8 cellular contexts compared by ENCODE assay signal in the genomic region with DNA sequence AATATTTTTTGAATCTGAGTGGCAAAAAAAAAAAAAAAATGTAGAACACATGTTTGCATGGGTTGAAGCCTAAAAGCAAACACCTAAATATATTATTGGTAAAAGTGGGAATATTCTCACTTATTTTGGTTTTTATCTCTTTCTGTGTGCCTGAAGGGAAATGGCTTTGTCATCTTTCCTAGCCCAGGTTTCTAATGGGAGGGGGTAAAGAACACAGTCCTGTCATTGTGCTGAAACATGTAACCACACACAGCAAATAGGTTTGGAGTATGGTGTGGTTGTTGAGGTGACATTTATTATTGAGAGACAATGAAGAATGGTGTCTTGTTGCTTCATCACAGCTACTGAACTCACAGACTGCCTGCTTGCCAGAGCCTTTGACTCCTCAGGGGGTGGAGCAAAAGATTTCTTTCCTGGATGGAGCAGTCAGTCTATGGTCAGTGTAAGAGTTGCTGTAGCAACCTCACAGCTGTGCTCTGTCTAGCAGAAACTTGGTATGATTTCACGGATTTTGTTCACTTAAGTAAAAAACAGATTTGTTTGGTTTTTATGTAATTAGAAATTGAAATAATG.
A peak's percentile ranks its signal among the peaks of the same experiment; 100 is the strongest.
DNase-seq lines count a peak whose midpoint lies in the region; FAIRE-seq and TF ChIP-seq lines count a peak whose summit lies in the region.

No MANE protein-coding gene starts in this region.

- no peak overlapping the region for H3K23ac ChIP-seq in H1 (ENCODE audit: insufficient read length)

- no peak overlapping the region for H2BK15ac ChIP-seq in H1 (ENCODE audit: low read length)

- H2AK5ac ChIP-seq in H1 (ENCODE audit: low read depth, low read length) = no peak overlapping the region

- H3K36me3 ChIP-seq in H1 (ENCODE audit: control insufficient read depth in 2 of 4, insufficient read depth in 4 of 4, low read length in 3 of 4) (no peaks in the 10 kb centered on the region), HAP-1 (replicated peaks) (no peaks in the 10 kb centered on the region)

- H3K23me2 ChIP-seq in H1 (ENCODE audit: low read depth, low read length) = no peaks in the 10 kb centered on the region

- in situ Hi-C loops in HAP-1 (cut with MboI; ENCODE audit: low sequenced_read_pairs) = no loop called here

- H2BK12ac ChIP-seq in H1 (ENCODE audit: low read depth, low read length) = no peak overlapping the region

- no peak overlapping the region for H4K8ac ChIP-seq in H1 (ENCODE audit: extremely low read depth, insufficient read depth, low read length)

- no peak overlapping the region for H3K27ac Mint-ChIP-seq in activated T-helper 1 cell treated with anti-CD3 and anti-CD28 coated beads, Interleukin-12 subunit alpha, Interleukin-12 subunit beta, Interleukin-2, Interleukin-4 antibody, amounts not matched to agents 30 ng/mL and 10 ng/mL and 1 ng/mL, durations not matched to agents 14 hours and 24 hours and 36 hours

- H4K91ac ChIP-seq in H1 (replicated peaks; ENCODE audit: insufficient read length, low read length) = no peak overlapping the region

- H3K27me3 ChIP-seq in H1 (replicated peaks in 1 of 4; ENCODE audit: control insufficient read depth in 3 of 4, extremely low read depth in 1 of 4, insufficient read depth in 3 of 4, low read length in 3 of 4) = no peaks in the 10 kb centered on the region
- no peaks in the 10 kb centered on the region for H3K27me3 ChIP-seq in HAP-1 (ENCODE audit: low read depth)

- no peak overlapping the region for H4K5ac ChIP-seq in H1 (ENCODE audit: insufficient read length, low read depth, low read length)

- TF ChIP-seq POLR2A in H1 (IDR thresholded peaks at IDR 0.05; ENCODE audit: control extremely low read depth in 1 of 2, low read depth in 2 of 2, low read length in 2 of 2) = no peak

- intact Hi-C loops in activated T-helper 1 cell treated with anti-CD3 and anti-CD28 coated beads, Interleukin-12 subunit alpha, Interleukin-12 subunit beta, Interleukin-2, Interleukin-4 antibody, amounts not matched to agents 30 ng/mL and 10 ng/mL and 1 ng/mL, durations not matched to agents 14 hours and 24 hours and 36 hours (cut with micrococcal nuclease) = no loop called here

- H3K9me3 Mint-ChIP-seq in activated T-helper 1 cell treated with anti-CD3 and anti-CD28 coated beads, Interleukin-12 subunit alpha, Interleukin-12 subunit beta, Interleukin-2, Interleukin-4 antibody, amounts not matched to agents 30 ng/mL and 10 ng/mL and 1 ng/mL, durations not matched to agents 14 hours and 24 hours and 36 hours = no peaks in the 10 kb centered on the region

- H3K14ac ChIP-seq in H1 (ENCODE audit: insufficient read length) = no peak overlapping the region

- peaks cover 2% of the 10 kb centered on the region for H3K36me3 Mint-ChIP-seq in activated T-helper 1 cell treated with anti-CD3 and anti-CD28 coated beads, Interleukin-12 subunit alpha, Interleukin-12 subunit beta, Interleukin-2, Interleukin-4 antibody, amounts not matched to agents 30 ng/mL and 10 ng/mL and 1 ng/mL, durations not matched to agents 14 hours and 24 hours and 36 hours (ENCODE audit: low read depth)

- no peak overlapping the region for H2BK20ac ChIP-seq in H1 (ENCODE audit: low read length)

- CTCF ChIA-PET in H1 (lab: Charles Lee; ENCODE audit: partially characterized antibody) = interaction anchor here (0.7 to 4.2 kb wide), 3 partner anchors 22 to 218 kb away, joined by 3 to 12 read pairs (median 4); no protein-coding TSS in a partner anchor

- H2AFZ ChIP-seq in H1 (ENCODE audit: low read length) = no peak overlapping the region

- DNase-seq in DMS153 treated with DMSO at 0.1 percent for 48 hours (lab: John Stamatoyannopoulos, UW; ENCODE audit: unreplicated experiment) = peak; percentile 42
- DNase-seq in NCI-H2029 (lab: John Stamatoyannopoulos, UW) = peak; percentile 92
- DNase-seq in H1 (ENCODE audit: low read depth in 1 of 2, low spot score in 2 of 2) = no peak
- peak; percentile 33 for DNase-seq in medulla oblongata (ENCODE audit: extremely low spot score)
- no peak for DNase-seq in COR-L47 (lab: John Stamatoyannopoulos, UW)
- DNase-seq in HAP-1 (ENCODE audit: low spot score in 2 of 2) = no peak
- DNase-seq in activated T-helper 1 cell treated with anti-CD3 and anti-CD28 coated beads, Interleukin-12 subunit alpha, Interleukin-12 subunit beta, Interleukin-2, Interleukin-4 antibody, amounts not matched to agents 30 ng/mL and 10 ng/mL and 1 ng/mL, durations not matched to agents 14 hours and 24 hours and 36 hours (ENCODE audit: low spot score) = no peak
- DNase-seq in activated CD4-positive, CD25-positive, alpha-beta regulatory T cell treated with anti-CD3 and anti-CD28 coated beads, Interleukin-2, amount 50 U/mL, for 72 hours = no peak

- H3K27me3 Mint-ChIP-seq in activated T-helper 1 cell treated with anti-CD3 and anti-CD28 coated beads, Interleukin-12 subunit alpha, Interleukin-12 subunit beta, Interleukin-2, Interleukin-4 antibody, amounts not matched to agents 30 ng/mL and 10 ng/mL and 1 ng/mL, durations not matched to agents 14 hours and 24 hours and 36 hours (ENCODE audit: insufficient read depth) = no peaks in the 10 kb centered on the region

- H3K4me1 ChIP-seq in H1 (replicated peaks in 1 of 4; ENCODE audit: control insufficient read depth in 3 of 4, insufficient read depth in 4 of 4, low read length in 3 of 4) (no peaks in the 10 kb centered on the region), HAP-1 (no peaks in the 10 kb centered on the region)

- H2BK5ac ChIP-seq in H1 (ENCODE audit: low read depth, low read length) = no peak overlapping the region

- no peak overlapping the region for H3K4me3 ChIP-seq in H1 (ENCODE audit: extremely low read depth in 1 of 4, insufficient read depth in 2 of 4, low read depth in 3 of 4, low read length in 4 of 4)
- no peak overlapping the region for H3K4me3 ChIP-seq in HAP-1

- H3K4me2 ChIP-seq in H1 (ENCODE audit: insufficient read depth in 1 of 2, low read depth in 2 of 2, low read length in 2 of 2) = no peak overlapping the region

- H3K79me1 ChIP-seq in H1 (ENCODE audit: low read depth, low read length) = no peaks in the 10 kb centered on the region

- no peak for TF ChIP-seq RAD21 in H1 (IDR thresholded peaks at IDR 0.05 in 1 of 2, conservative IDR thresholded peaks at IDR 0.05 in 1 of 2; ENCODE audit: low read depth in 2 of 2, low read length in 2 of 2)

- H4K20me1 ChIP-seq in H1 (replicated peaks in 1 of 2; ENCODE audit: control insufficient read depth in 1 of 2, insufficient read depth in 2 of 2, low read length in 2 of 2) = no peaks in the 10 kb centered on the region

- POLR2A ChIA-PET in H1 (lab: Charles Lee; ENCODE audit: partially characterized antibody) = no interaction called here

- no peak overlapping the region for H3K4ac ChIP-seq in H1 (replicated peaks; ENCODE audit: insufficient read length, low read depth, low read length)

- H3K9me3 ChIP-seq in H1 (ENCODE audit: insufficient read depth in 2 of 2, low read depth in 1 of 2, low read length in 1 of 2) = no peaks in the 10 kb centered on the region
- no peaks in the 10 kb centered on the region for H3K9me3 ChIP-seq in HAP-1

- no peak overlapping the region for H3K56ac ChIP-seq in H1 (replicated peaks; ENCODE audit: insufficient read length, low read depth, low read length)

- TF ChIP-seq CTCF in H1 (IDR thresholded peaks at IDR 0.05; ENCODE audit: control extremely low read depth in 1 of 3, insufficient read depth in 1 of 3, low read depth in 1 of 3, low read length in 3 of 3) = no peak

- no peak overlapping the region for H3K18ac ChIP-seq in H1 (ENCODE audit: extremely low read depth, low read length)

- H3K27ac ChIP-seq in H1 (ENCODE audit: low read depth, low read length) = no peak overlapping the region

- H3K79me2 ChIP-seq in H1 (ENCODE audit: control insufficient read depth in 1 of 2, insufficient read depth in 2 of 2, low read length in 2 of 2) = no peaks in the 10 kb centered on the region

- H3K4me1 Mint-ChIP-seq in activated T-helper 1 cell treated with anti-CD3 and anti-CD28 coated beads, Interleukin-12 subunit alpha, Interleukin-12 subunit beta, Interleukin-2, Interleukin-4 antibody, amounts not matched to agents 30 ng/mL and 10 ng/mL and 1 ng/mL, durations not matched to agents 14 hours and 24 hours and 36 hours (ENCODE audit: low read depth) = no peaks in the 10 kb centered on the region

- no peak for FAIRE-seq in H1 (lab: Jason Lieb, UNC)

- no peak overlapping the region for H3K9ac ChIP-seq in H1 (replicated peaks in 1 of 4; ENCODE audit: extremely low read depth in 1 of 4, low read depth in 3 of 4, low read length in 3 of 4)

- H3K4me3 Mint-ChIP-seq in activated T-helper 1 cell treated with anti-CD3 and anti-CD28 coated beads, Interleukin-12 subunit alpha, Interleukin-12 subunit beta, Interleukin-2, Interleukin-4 antibody, amounts not matched to agents 30 ng/mL and 10 ng/mL and 1 ng/mL, durations not matched to agents 14 hours and 24 hours and 36 hours = no peak overlapping the region

- 76% methylated on average over 1 of the region's 1 CpG; no CpG with 5 or more reads in 1 of the 2 experiments for WGBS in H1 (ENCODE audit: extremely low coverage in 1 of 2, insufficient coverage in 1 of 2, insufficient read length in 1 of 2, insufficient replicate concordance in 2 of 2, low coverage in 1 of 2, low lambda C conversion rate in 2 of 2, missing lambda C conversion rate in 1 of 2), 2 experiments

- TF ChIP-seq EP300 in H1 (IDR thresholded peaks at IDR 0.05; ENCODE audit: borderline replicate concordance in 1 of 2, low read depth in 2 of 2, low read length in 2 of 2) = no peak

- H2BK120ac ChIP-seq in H1 (replicated peaks; ENCODE audit: low read depth, low read length) = no peak overlapping the region

TF ChIP-seq in H1, 55 proteins besides CTCF, POLR2A, EP300 and RAD21:
- peak; percentile 42 for TF ChIP-seq CEBPB (IDR thresholded peaks at IDR 0.05; ENCODE audit: low read depth, low read length)
- TF ChIP-seq YY1 (IDR thresholded peaks at IDR 0.05; ENCODE audit: low read depth, low read length) = no peak

Comparison
In these comparisons a context has a peak if more than half of its experiments do, and no peak if none do; other contexts are left out.
1. DNase-seq: peak in DMS153 treated with DMSO at 0.1 percent for 48 hours (single experiment), NCI-H2029 (single experiment) and medulla oblongata (single experiment); none in H1 (0 of 2), COR-L47 (single experiment), HAP-1 (0 of 2), activated T-helper 1 cell treated with anti-CD3 and anti-CD28 coated beads, Interleukin-12 subunit alpha, Interleukin-12 subunit beta, Interleukin-2, Interleukin-4 antibody, amounts not matched to agents 30 ng/mL and 10 ng/mL and 1 ng/mL, durations not matched to agents 14 hours and 24 hours and 36 hours (single experiment) and activated CD4-positive, CD25-positive, alpha-beta regulatory T cell treated with anti-CD3 and anti-CD28 coated beads, Interleukin-2, amount 50 U/mL, for 72 hours (single experiment).